In genomic region chr14:70018713-70019201, GRCh38 we compare ENCODE assay signal across 10 cellular contexts.
DNase-seq lines count a peak whose midpoint lies in the region; ATAC-seq lines count a peak whose summit lies in the region.
"Had no signal": no experiment of that assay in that cellular context is flagged by ENCODE, and none has a peak within 500 bp of the region (broad histone marks: within the 10 kb centered on the region; RNA-seq: fewer than 3 reads in every experiment).

No MANE protein-coding gene starts in this region.

- H4K20me1 ChIP-seq in BLaER1: no peaks in the 10 kb centered on the region

- peak overlapping the region; percentile 69 for H3K27ac ChIP-seq in BLaER1
- H3K27ac ChIP-seq in muscle layer of duodenum (ENCODE audit: low read length): no peak overlapping the region
- H3K27ac ChIP-seq: thyroid gland had no signal

- DNase-seq in brain pericyte (ENCODE audit: low read depth, low spot score) (peak; percentile 61), DMS 273 treated with DMSO at 0.1 percent for 48 hours (lab: John Stamatoyannopoulos, UW) (no peak), NCI-H748 treated with DMSO at 0.1 percent for 48 hours (lab: John Stamatoyannopoulos, UW) (no peak)
- DNase-seq: islet precursor cell had no signal

- no peaks in the 10 kb centered on the region for H3K36me3 ChIP-seq in BLaER1
- no peaks in the 10 kb centered on the region for H3K36me3 ChIP-seq in muscle layer of duodenum (ENCODE audit: control insufficient read depth in 1 of 2, insufficient read depth in 2 of 2, low read length in 2 of 2)
- H3K36me3 ChIP-seq: thyroid gland had no signal

- H3K4me3 ChIP-seq in BLaER1: peak overlapping the region; percentile 56
- peak overlapping the region; percentile 29 to 43 for H3K4me3 ChIP-seq in muscle layer of duodenum (ENCODE audit: low read depth in 1 of 2, low read length in 2 of 2)
- H3K4me3 ChIP-seq: thyroid gland had no signal

- H3K4me1 ChIP-seq in BLaER1 (peaks cover 42% of the 10 kb centered on the region), muscle layer of duodenum (ENCODE audit: control insufficient read depth in 1 of 2, insufficient read depth in 2 of 2, low read length in 2 of 2) (no peaks in the 10 kb centered on the region)

- H3K27me3 ChIP-seq in BLaER1: no peaks in the 10 kb centered on the region
- no peaks in the 10 kb centered on the region for H3K27me3 ChIP-seq in muscle layer of duodenum (ENCODE audit: low read depth, low read length)
- H3K27me3 ChIP-seq: thyroid gland had no signal

- H3K9me3 ChIP-seq in BLaER1 (no peaks in the 10 kb centered on the region), muscle layer of duodenum (ENCODE audit: control insufficient read depth in 1 of 2, low read length in 2 of 2) (no peaks in the 10 kb centered on the region)
- H3K9me3 ChIP-seq: thyroid gland had no signal

- H3K4me2 ChIP-seq in BLaER1: peak overlapping the region; percentile 91

- ATAC-seq in HG02678 (IDR thresholded peaks at IDR 0.05; ENCODE audit: unreplicated experiment): peak; percentile 82
- ATAC-seq in activated CD4-positive, CD25-positive, alpha-beta regulatory T cell treated with anti-CD3 and anti-CD28 coated beads, Interleukin-2, amount 50 U/mL, for 24 hours: no peak
- no peak for ATAC-seq in GM21723 (IDR thresholded peaks at IDR 0.05; ENCODE audit: unreplicated experiment)

- peak overlapping the region; percentile 62; the same call in 1 of the 2 replicates for H3K9ac ChIP-seq in BLaER1
